In the genomic region with DNA sequence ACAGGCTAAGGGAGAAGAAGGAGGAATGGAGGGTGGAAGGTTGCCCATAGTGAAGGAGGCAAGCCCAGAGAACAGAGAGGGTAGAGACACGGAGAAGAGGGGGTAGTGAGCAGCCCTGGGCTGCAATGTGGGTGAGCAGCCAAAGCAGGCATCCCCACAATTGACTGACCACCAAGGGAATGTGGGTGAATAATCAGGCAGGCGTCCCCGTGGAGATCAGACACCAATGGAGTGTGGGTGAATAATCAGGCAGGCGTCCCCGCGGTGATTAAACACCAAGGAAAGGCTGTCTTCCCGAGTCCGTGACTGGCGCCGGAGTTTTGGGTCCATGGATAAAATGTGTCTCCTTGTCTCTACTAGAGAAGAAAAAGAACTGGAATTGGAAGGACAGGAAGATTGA, we compare ENCODE assay signal across 7 cellular contexts. TPM values are rescaled to one million over a fixed set of nuclear protein-coding genes. Genes with fewer than 3 reads are reported as not detected.
DNase-seq lines count a peak whose midpoint lies in the region; ATAC-seq and TF ChIP-seq lines count a peak whose summit lies in the region.
"Not testable (repeated sequence)": the region's sequence is repeated elsewhere in the genome, so short reads cannot be mapped to it uniquely, and the experiment has no call there.
"Had no signal": no experiment of that assay in that cellular context is flagged by ENCODE, and none has a peak within 500 bp of the region (broad histone marks: within the 10 kb centered on the region; RNA-seq: fewer than 3 reads in every experiment).

No MANE protein-coding gene starts in this region.

- H3F3A ChIP-seq in SU-DHL-6 (ENCODE audit: insufficient read depth) = peaks cover 31% of the 10 kb centered on the region

- not testable (repeated sequence) for H3K36me3 ChIP-seq in KOPT-K1 (ENCODE audit: insufficient read depth, low read length); OCI-LY3 (replicated peaks; ENCODE audit: low read depth, low read length); SU-DHL-6 (ENCODE audit: low read length)

- DNase-seq in Daoy (ENCODE audit: low read depth) (peak; percentile 40), Right ventricle myocardium superior (peak; percentile 6), myocyte (ENCODE audit: low read depth) (peak; percentile 6)

- not testable (repeated sequence) for H3K4me3 ChIP-seq in OCI-LY3 (ENCODE audit: low read length); SU-DHL-6 (ENCODE audit: insufficient read depth, low read length, poor library complexity, severe bottlenecking)

- H3K4me1 ChIP-seq in OCI-LY3 (ENCODE audit: low read length) = peaks cover 30% of the 10 kb centered on the region

- not testable (repeated sequence) for ATAC-seq in Right ventricle myocardium superior (ENCODE audit: poor library complexity)

- not testable (repeated sequence) for H4K20me1 ChIP-seq in OCI-LY3 (ENCODE audit: insufficient read depth, low read length); SU-DHL-6 (ENCODE audit: low read depth, low read length)

- intact Hi-C loops in Right ventricle myocardium superior (cut with DNase I) = not testable (repeated sequence)

- not testable (repeated sequence) for H2AFZ ChIP-seq in OCI-LY3 (ENCODE audit: low read depth, low read length); SU-DHL-6 (ENCODE audit: low read depth, low read length, severe bottlenecking)

- not testable (repeated sequence) for H3K9me2 ChIP-seq in SU-DHL-6 (replicated peaks; ENCODE audit: insufficient read depth, low read length)

- H3K27me3 ChIP-seq in OCI-LY3 (ENCODE audit: low read depth, low read length); SU-DHL-6 (ENCODE audit: low read length): not testable (repeated sequence)

- H3K27ac ChIP-seq in KOPT-K1 (ENCODE audit: low read depth, low read length, poor library complexity, severe bottlenecking) (peak overlapping the region; percentile 47), SU-DHL-6 (ENCODE audit: low read depth, low read length) (0 out of 2 replicates have a peak overlapping the region, but pooled peaks have one; percentile 26)
- H3K27ac ChIP-seq in OCI-LY3 (ENCODE audit: low read length) = not testable (repeated sequence)

- H3K79me2 ChIP-seq in OCI-LY3 (ENCODE audit: low read length); SU-DHL-6 (ENCODE audit: insufficient read depth, low read length): not testable (repeated sequence)

- H3K9me3 ChIP-seq in KOPT-K1 (ENCODE audit: insufficient read depth, low read length, poor library complexity, severe bottlenecking); OCI-LY3 (ENCODE audit: insufficient read depth, low read length); SU-DHL-6 (ENCODE audit: insufficient read depth, low read length): not testable (repeated sequence)

- peak overlapping the region; percentile 54; the same call in 1 of the 2 replicates for H3K9ac ChIP-seq in OCI-LY3 (ENCODE audit: low read length)
- not testable (repeated sequence) for H3K9ac ChIP-seq in SU-DHL-6 (ENCODE audit: low read length)

- not testable (repeated sequence) for TF ChIP-seq CTCF in OCI-LY3 (IDR thresholded peaks at IDR 0.05; ENCODE audit: low read depth, low read length); SU-DHL-6 (IDR thresholded peaks at IDR 0.05; ENCODE audit: insufficient read depth, low read length, poor library complexity, severe bottlenecking)

- H3K4me2 ChIP-seq in OCI-LY3 (ENCODE audit: low read length) = peak overlapping the region; percentile 72
- H3K4me2 ChIP-seq in SU-DHL-6 (ENCODE audit: low read depth, low read length, poor library complexity, severe bottlenecking) = not testable (repeated sequence)

RNA-seq across cellular contexts. Expression of a gene that starts 15.1 kb away (rescaled TPM):
- total RNA-seq in Daoy (2014; rRNA removed; shearing (Covaris generic)) = 13.7 and 15.8 TPM in 2 replicates
- total RNA-seq in Right ventricle myocardium superior (2.7 TPM), myocyte (3.9 TPM in 2 replicates)
- polyA plus RNA-seq in myocyte (2012) = 2.8 TPM

RNA-seq across cellular contexts. Expression of a gene that starts 21.3 kb away (rescaled TPM):
- total RNA-seq in Daoy (2014; rRNA removed; shearing (Covaris generic)) = 0.97 and 6.9 TPM in 2 replicates
- total RNA-seq in Right ventricle myocardium superior = 4.1 TPM
- total RNA-seq in myocyte = 0.08 and 0.21 TPM in 2 replicates
- polyA plus RNA-seq in myocyte (2012) = 2.4 TPM

RNA-seq across cellular contexts. Expression of a gene that starts 35.1 kb away (rescaled TPM):
- not detected in 2 replicates for total RNA-seq in Daoy (2014; rRNA removed; shearing (Covaris generic))
- total RNA-seq in Right ventricle myocardium superior (not detected), myocyte (not detected in 2 replicates)
- not detected for polyA plus RNA-seq in myocyte (2012)
- polyA plus RNA-seq: IMR-90 had no signal

RNA-seq across cellular contexts. Expression of a gene that starts 41.0 kb away (rescaled TPM):
- total RNA-seq in Daoy (2014; rRNA removed; shearing (Covaris generic)) = 0.33 and 0.34 TPM in 2 replicates
- 1.2 TPM for total RNA-seq in Right ventricle myocardium superior
- 0.21 TPM in 1 of 2 replicates, not detected in the other for total RNA-seq in myocyte
- 0.32 TPM for polyA plus RNA-seq in myocyte (2012)

RNA-seq across cellular contexts. Expression of a gene that starts 47.9 kb away (rescaled TPM):
- 1.2 and 2.7 TPM in 2 replicates for total RNA-seq in Daoy (2014; rRNA removed; shearing (Covaris generic))
- 24.9 TPM for total RNA-seq in Right ventricle myocardium superior
- total RNA-seq in myocyte = 5.4 and 6.4 TPM in 2 replicates
- 32.9 TPM for polyA plus RNA-seq in myocyte (2012)
